Comparison of ENCODE assay signal across 8 cellular contexts in the genomic region with DNA sequence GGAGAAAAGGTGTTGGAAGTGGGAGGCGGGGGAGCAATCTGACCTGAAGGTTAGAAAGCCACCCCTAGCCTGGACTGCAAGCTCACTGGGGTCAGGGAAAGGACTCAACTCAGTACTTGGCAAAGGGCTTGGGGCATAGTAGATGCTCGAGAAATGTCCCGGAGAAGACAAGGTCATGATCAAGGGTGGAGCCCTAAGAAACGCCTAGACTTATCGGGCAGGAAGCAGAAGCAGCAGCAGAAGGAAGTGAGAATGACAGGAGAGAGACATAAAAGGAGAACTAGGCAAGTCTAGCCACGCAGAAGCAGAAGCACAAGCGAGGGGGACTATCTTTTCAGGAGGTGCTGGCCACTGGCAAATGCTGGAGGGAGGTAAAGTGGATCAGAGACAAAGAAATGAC.
DNase-seq lines count a peak whose midpoint lies in the region; TF ChIP-seq lines count a peak whose summit lies in the region.

No MANE protein-coding gene starts in this region.

- TF ChIP-seq POLR2A in GM19099 (IDR thresholded peaks at IDR 0.05; ENCODE audit: extremely low read depth, insufficient read length, low read depth) = peak; percentile 39

- peak overlapping the region; percentile 67 for H3K27ac ChIP-seq in cingulate gyrus (ENCODE audit: low read depth, low read length)

- peak; percentile 69 for DNase-seq in Ammon's horn (ENCODE audit: low spot score)
- DNase-seq in KBM-7 = peak; percentile 89
- DNase-seq in SW480 (ENCODE audit: low spot score) = no peak
- DNase-seq in NK-92 (lab: John Stamatoyannopoulos, UW; ENCODE audit: unreplicated experiment) = no peak
- no peak for DNase-seq in DMS 273 (lab: John Stamatoyannopoulos, UW; ENCODE audit: unreplicated experiment)
- no peak for DNase-seq in EL

- in situ Hi-C loops in KBM-7 (cut with MboI; ENCODE audit: low pct_unique_long_range_greater_than_20kb, low sequenced_read_pairs) = no loop called here

Comparison
In these comparisons a context has a peak if more than half of its experiments do, and no peak if none do; other contexts are left out.
1. DNase-seq: peak in Ammon's horn (single experiment) and KBM-7 (single experiment); none in SW480 (single experiment), NK-92 (single experiment), DMS 273 (single experiment) and EL (single experiment).